In the genomic region with DNA sequence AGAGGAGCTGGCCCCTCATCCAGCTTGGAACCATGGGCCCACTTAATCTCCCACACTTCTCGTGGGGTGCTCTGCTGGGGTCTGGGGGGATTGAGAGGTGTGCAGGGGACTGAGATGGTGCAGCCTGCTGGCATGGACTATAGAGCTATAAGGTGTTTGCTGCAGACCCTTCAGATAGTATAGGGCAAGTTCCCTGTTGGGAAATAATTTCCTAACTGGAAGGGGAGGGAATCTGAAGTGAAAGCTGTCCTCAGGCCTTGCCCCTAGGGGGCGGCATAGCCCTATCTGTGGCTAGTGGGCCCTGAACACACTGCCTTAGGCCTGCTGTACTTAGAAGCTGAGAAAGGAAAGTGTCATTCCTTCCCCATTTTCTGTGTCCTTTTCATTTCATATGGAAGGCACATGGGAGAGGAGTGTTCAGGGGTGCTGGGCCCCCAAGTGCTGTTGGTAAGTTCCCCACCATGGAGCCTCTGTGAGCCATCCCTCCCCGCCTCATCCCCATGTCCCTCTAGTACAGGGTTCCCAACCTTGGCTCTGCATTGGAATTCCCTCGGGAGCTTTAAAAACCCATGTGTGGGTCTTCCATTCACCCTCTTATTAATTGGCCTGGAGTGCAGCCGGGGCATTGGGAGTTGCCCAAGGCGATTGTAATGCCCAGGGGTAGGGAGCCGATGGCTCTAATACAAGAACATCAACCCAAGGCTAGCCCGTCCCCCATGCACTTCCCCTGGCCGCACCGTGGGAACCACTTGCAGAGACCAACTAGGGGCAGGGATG, we compare ENCODE assay signal across 8 cellular contexts. TPM values are rescaled to one million over a fixed set of nuclear protein-coding genes. Genes with fewer than 3 reads are reported as not detected.
A peak's percentile ranks its signal among the peaks of the same experiment; 100 is the strongest.
DNase-seq lines count a peak whose midpoint lies in the region; ATAC-seq and TF ChIP-seq lines count a peak whose summit lies in the region.

No MANE protein-coding gene starts in this region.

- H3K36me3 Mint-ChIP-seq in activated naive CD8-positive, alpha-beta T cell treated with anti-CD3 and anti-CD28 coated beads, Interleukin-2, amount 10 ng/mL, durations not matched to agents 7 days and 5 days: peaks cover 2% of the 10 kb centered on the region

- POLR2A ChIA-PET in activated naive CD8-positive, alpha-beta T cell treated with anti-CD3 and anti-CD28 coated beads, Interleukin-2, amount 10 ng/mL, durations not matched to agents 7 days and 5 days (lab: Charles Lee): interaction anchor here (1.2 kb wide), 1 partner anchor 706 kb away, joined by 3 read pairs; no protein-coding TSS in a partner anchor

- no peak overlapping the region for H3K4me3 ChIP-seq in MG63
- no peak overlapping the region for H3K4me3 ChIP-seq in cardiac muscle cell

- H3K27me3 Mint-ChIP-seq in activated naive CD8-positive, alpha-beta T cell treated with anti-CD3 and anti-CD28 coated beads, Interleukin-2, amount 10 ng/mL, durations not matched to agents 7 days and 5 days: no peaks in the 10 kb centered on the region

- TF ChIP-seq CTCF in cardiac muscle cell (IDR thresholded peaks at IDR 0.05; ENCODE audit: low read depth, low read length): peak; percentile 99

- ATAC-seq in activated naive CD8-positive, alpha-beta T cell treated with anti-CD3 and anti-CD28 coated beads, Interleukin-2, amount 10 ng/mL, durations not matched to agents 7 days and 5 days (ENCODE audit: low read depth): peak; percentile 44
- no peak for ATAC-seq in GM19452 (IDR thresholded peaks at IDR 0.05; ENCODE audit: unreplicated experiment)
- ATAC-seq in HG02938 (IDR thresholded peaks at IDR 0.05; ENCODE audit: unreplicated experiment): no peak

- intact Hi-C loops in posterior vena cava (cut with DNase I): no loop called here

- H3K36me3 ChIP-seq in MG63: peaks cover 36% of the 10 kb centered on the region
- H3K36me3 ChIP-seq in cardiac muscle cell: peaks cover 16% of the 10 kb centered on the region

- no peak overlapping the region for H3K27ac ChIP-seq in cardiac muscle cell

- peaks cover 8% of the 10 kb centered on the region for H3K4me1 ChIP-seq in cardiac muscle cell (ENCODE audit: low read depth)

- DNase-seq in ELF-1 (ENCODE audit: low read depth, low spot score): peak; percentile 83
- peak; percentile 70 for DNase-seq in MG63
- DNase-seq in RPMI8226: peak; percentile 63
- DNase-seq in activated naive CD8-positive, alpha-beta T cell treated with anti-CD3 and anti-CD28 coated beads, Interleukin-2, amount 10 ng/mL, durations not matched to agents 7 days and 5 days: peak; percentile 73
- peak; percentile 78 to 89 for DNase-seq in cardiac muscle cell (ENCODE audit: low read depth in 1 of 2, low spot score in 1 of 2)
- peak; percentile 90 for DNase-seq in posterior vena cava (ENCODE audit: low spot score)

- no peak overlapping the region for H3K4me3 Mint-ChIP-seq in activated naive CD8-positive, alpha-beta T cell treated with anti-CD3 and anti-CD28 coated beads, Interleukin-2, amount 10 ng/mL, durations not matched to agents 7 days and 5 days

- no peaks in the 10 kb centered on the region for H3K9me3 Mint-ChIP-seq in activated naive CD8-positive, alpha-beta T cell treated with anti-CD3 and anti-CD28 coated beads, Interleukin-2, amount 10 ng/mL, durations not matched to agents 7 days and 5 days

- H3K9me3 ChIP-seq in MG63 (no peaks in the 10 kb centered on the region), cardiac muscle cell (ENCODE audit: low read depth) (no peaks in the 10 kb centered on the region)

- peak overlapping the region; percentile 45 for H3K27ac Mint-ChIP-seq in activated naive CD8-positive, alpha-beta T cell treated with anti-CD3 and anti-CD28 coated beads, Interleukin-2, amount 10 ng/mL, durations not matched to agents 7 days and 5 days

- H3K27me3 ChIP-seq in MG63: no peaks in the 10 kb centered on the region
- no peaks in the 10 kb centered on the region for H3K27me3 ChIP-seq in cardiac muscle cell

- peaks cover 20% of the 10 kb centered on the region for H3K4me1 Mint-ChIP-seq in activated naive CD8-positive, alpha-beta T cell treated with anti-CD3 and anti-CD28 coated beads, Interleukin-2, amount 10 ng/mL, durations not matched to agents 7 days and 5 days

RNA-seq across cellular contexts. Expression of gene GOSR2, which starts 19.7 kb away (rescaled TPM):
- total RNA-seq in MG63 (2014; rRNA removed; shearing (Covaris generic); ENCODE audit: low replicate concordance): 27.1 and 32.2 TPM in 2 replicates
- 10 to 100 TPM; 67.2 to 68.5 TPM for total RNA-seq in activated naive CD8-positive, alpha-beta T cell treated with anti-CD3 and anti-CD28 coated beads, Interleukin-2, amount 10 ng/mL, durations not matched to agents 7 days and 5 days
- total RNA-seq in cardiac muscle cell (34.1 and 41.3 TPM in 2 replicates), posterior vena cava (10 to 100 TPM; 52.0 to 56.1 TPM)
- 37.3 and 60.9 TPM in 2 replicates for polyA plus RNA-seq in cardiac muscle cell

RNA-seq across cellular contexts. Expression of gene RPRML, which starts 36.4 kb away (rescaled TPM):
- total RNA-seq in MG63 (2014; rRNA removed; shearing (Covaris generic); ENCODE audit: low replicate concordance): 0.42 and 2.2 TPM in 2 replicates
- not detected for total RNA-seq in activated naive CD8-positive, alpha-beta T cell treated with anti-CD3 and anti-CD28 coated beads, Interleukin-2, amount 10 ng/mL, durations not matched to agents 7 days and 5 days
- total RNA-seq in cardiac muscle cell: not detected in 2 replicates
- not detected in 2 replicates for polyA plus RNA-seq in cardiac muscle cell
- total RNA-seq in posterior vena cava: not detected
